8 cellular contexts compared by ENCODE assay signal in genomic region chr2:101124684-101125366, GRCh38. TPM values are rescaled to one million over a fixed set of nuclear protein-coding genes. Genes with fewer than 3 reads are reported as not detected.
DNase-seq lines count a peak whose midpoint lies in the region; FAIRE-seq and TF ChIP-seq lines count a peak whose summit lies in the region.

No MANE protein-coding gene starts in this region.

- H3K27ac Mint-ChIP-seq in activated CD4-positive, alpha-beta memory T cell treated with anti-CD3 and anti-CD28 coated beads, Interleukin-2, amount 10 ng/mL, durations not matched to agents 7 days and 5 days = no peak overlapping the region

- H3K27ac ChIP-seq in epithelial cell of prostate = peak overlapping the region; percentile 96
- H3K27ac ChIP-seq in mucosa of rectum (ENCODE audit: low read depth in 2 of 2, low read length in 2 of 2) = peak overlapping the region; percentile 44 to 49

- DNase-seq in A172 (ENCODE audit: low spot score) (peak; percentile 89), NB4 (ENCODE audit: low read depth) (peak; percentile 63), epithelial cell of prostate (ENCODE audit: low read depth, low spot score) (peak; percentile 58), BE2C (no peak), CD1c-positive myeloid dendritic cell (ENCODE audit: extremely low spot score) (no peak), GM12892 (ENCODE audit: insufficient read length) (no peak)
- DNase-seq in activated CD4-positive, alpha-beta memory T cell treated with anti-CD3 and anti-CD28 coated beads, Interleukin-2, amount 10 ng/mL, durations not matched to agents 7 days and 5 days = no peak

- no peak overlapping the region for H3K9ac ChIP-seq in mucosa of rectum (ENCODE audit: low read depth in 1 of 2, low read length in 2 of 2)

- H3K4me1 ChIP-seq in mucosa of rectum (ENCODE audit: control insufficient read depth in 2 of 2, insufficient read depth in 2 of 2, low read length in 2 of 2) = peaks cover 11 to 28% of the 10 kb centered on the region in 2 donors
- peaks cover 7% of the 10 kb centered on the region; the same call in 1 of the 2 replicates for H3K4me1 ChIP-seq in BE2C

- H3K4me3 ChIP-seq in NB4 (ENCODE audit: low read depth, low read length) (peak overlapping the region; percentile 14), mucosa of rectum (ENCODE audit: low read length in 2 of 2) (no peak overlapping the region), BE2C (ENCODE audit: low read depth, low read length) (no peak overlapping the region)

- H3K9me3 ChIP-seq in mucosa of rectum (ENCODE audit: control insufficient read depth in 2 of 2, low read length in 2 of 2) (no peaks in the 10 kb centered on the region), BE2C (no peaks in the 10 kb centered on the region)

- FAIRE-seq in GM12892 (lab: Jason Lieb, UNC) = no peak

- no peaks in the 10 kb centered on the region for H3K9me3 Mint-ChIP-seq in activated CD4-positive, alpha-beta memory T cell treated with anti-CD3 and anti-CD28 coated beads, Interleukin-2, amount 10 ng/mL, durations not matched to agents 7 days and 5 days

- peaks cover 7% of the 10 kb centered on the region for H3K27me3 Mint-ChIP-seq in activated CD4-positive, alpha-beta memory T cell treated with anti-CD3 and anti-CD28 coated beads, Interleukin-2, amount 10 ng/mL, durations not matched to agents 7 days and 5 days

- no peak overlapping the region for H3K4me3 Mint-ChIP-seq in activated CD4-positive, alpha-beta memory T cell treated with anti-CD3 and anti-CD28 coated beads, Interleukin-2, amount 10 ng/mL, durations not matched to agents 7 days and 5 days

- TF ChIP-seq POLR2A in NB4 (IDR thresholded peaks at IDR 0.05; ENCODE audit: extremely low read depth, insufficient read length) (no peak), GM12892 (IDR thresholded peaks at IDR 0.05; ENCODE audit: low read depth, low read length) (no peak)

- H3K36me3 ChIP-seq in mucosa of rectum (ENCODE audit: control insufficient read depth in 2 of 2, insufficient read depth in 2 of 2, low read length in 2 of 2) = no peaks in the 10 kb centered on the region
- H3K36me3 ChIP-seq in BE2C = no peaks in the 10 kb centered on the region

- H3K36me3 Mint-ChIP-seq in activated CD4-positive, alpha-beta memory T cell treated with anti-CD3 and anti-CD28 coated beads, Interleukin-2, amount 10 ng/mL, durations not matched to agents 7 days and 5 days (ENCODE audit: low read depth) = no peaks in the 10 kb centered on the region

- TF ChIP-seq CTCF in NB4 (IDR thresholded peaks at IDR 0.05; ENCODE audit: low read depth, low read length) (no peak), BE2C (IDR thresholded peaks at IDR 0.05; ENCODE audit: low read depth, low read length) (no peak)

- POLR2A ChIA-PET in activated CD4-positive, alpha-beta memory T cell treated with anti-CD3 and anti-CD28 coated beads, Interleukin-2, amount 10 ng/mL, durations not matched to agents 7 days and 5 days (lab: Charles Lee) = no interaction called here

- no peaks in the 10 kb centered on the region for H3K27me3 ChIP-seq in mucosa of rectum (ENCODE audit: control insufficient read depth in 2 of 2, insufficient read depth in 2 of 2, low read length in 2 of 2)
- H3K27me3 ChIP-seq in BE2C = no peaks in the 10 kb centered on the region

- CTCF ChIA-PET in activated CD4-positive, alpha-beta memory T cell treated with anti-CD3 and anti-CD28 coated beads, Interleukin-2, amount 10 ng/mL, durations not matched to agents 7 days and 5 days (lab: Charles Lee) = no interaction called here

- no peaks in the 10 kb centered on the region for H3K4me1 Mint-ChIP-seq in activated CD4-positive, alpha-beta memory T cell treated with anti-CD3 and anti-CD28 coated beads, Interleukin-2, amount 10 ng/mL, durations not matched to agents 7 days and 5 days

RNA-seq across cellular contexts. Expression of gene TBC1D8, which starts 26.4 kb away (rescaled TPM):
- total RNA-seq in A172 (2014; rRNA removed; shearing (Covaris generic)) = 4.3 and 4.9 TPM in 2 replicates
- 14.0 TPM for polyA plus RNA-seq in BE2C (2012; ENCODE audit: insufficient read depth, insufficient read length, low read depth)
- total RNA-seq in activated CD4-positive, alpha-beta memory T cell treated with anti-CD3 and anti-CD28 coated beads, Interleukin-2, amount 10 ng/mL, durations not matched to agents 7 days and 5 days = under 1 TPM; 0.58 to 0.63 TPM
- 9.5 TPM for polyA plus RNA-seq in GM12892 (2012; ENCODE audit: missing spikeins)

Comparison
In these comparisons a context has a peak if more than half of its experiments do, and no peak if none do; other contexts are left out.
1. DNase-seq: peak in A172 (single experiment), NB4 (single experiment) and epithelial cell of prostate (single experiment); none in BE2C (single experiment), CD1c-positive myeloid dendritic cell (single experiment), activated CD4-positive, alpha-beta memory T cell treated with anti-CD3 and anti-CD28 coated beads, Interleukin-2, amount 10 ng/mL, durations not matched to agents 7 days and 5 days (single experiment) and GM12892 (single experiment).